Comparison of ENCODE assay signal across 13 cellular contexts in genomic region chr21:31887596-31887920, GRCh38. TPM values are rescaled to one million over a fixed set of nuclear protein-coding genes. Genes with fewer than 3 reads are reported as not detected.
A peak's percentile ranks its signal among the peaks of the same experiment; 100 is the strongest.
DNase-seq lines count a peak whose midpoint lies in the region; ATAC-seq and TF ChIP-seq lines count a peak whose summit lies in the region.
"Had no signal": no experiment of that assay in that cellular context is flagged by ENCODE, and none has a peak within 500 bp of the region (broad histone marks: within the 10 kb centered on the region; RNA-seq: fewer than 3 reads in every experiment).

No MANE protein-coding gene starts in this region.

- H3K36me3 ChIP-seq in body of pancreas (replicated peaks in 1 of 2; ENCODE audit: insufficient read depth in 1 of 2, low read depth in 2 of 2) (no peaks in the 10 kb centered on the region), thymus (ENCODE audit: control insufficient read depth, insufficient read depth) (no peaks in the 10 kb centered on the region), sigmoid colon (no peaks in the 10 kb centered on the region), A673 (ENCODE audit: insufficient read depth, low read length, poor library complexity, severe bottlenecking) (no peaks in the 10 kb centered on the region)

- POLR2A ChIA-PET in A673 (lab: Charles Lee; ENCODE audit: low non-redundant PET), result no interaction called here

- H3K4me3 Mint-ChIP-seq in nephron progenitor cell, result no peak overlapping the region
- no peak overlapping the region for H3K4me3 Mint-ChIP-seq in activated naive CD4-positive, alpha-beta T cell treated with anti-CD3 and anti-CD28 coated beads for 36 hours

- CTCF ChIA-PET in A673 (lab: Charles Lee), result no interaction called here
- CTCF ChIA-PET in activated naive CD4-positive, alpha-beta T cell treated with anti-CD3 and anti-CD28 coated beads for 36 hours (lab: Charles Lee), result no interaction called here

- TF ChIP-seq EP300 in sigmoid colon (IDR thresholded peaks at IDR 0.05), result no peak

- TF ChIP-seq CTCF in body of pancreas (IDR thresholded peaks at IDR 0.05) (no peak), nephron progenitor cell (IDR thresholded peaks at IDR 0.05) (no peak), sigmoid colon (IDR thresholded peaks at IDR 0.05) (no peak), A673 (conservative IDR thresholded peaks at IDR 0.05; ENCODE audit: low read depth, low read length) (no peak)

- H3K36me3 Mint-ChIP-seq in nephron progenitor cell (ENCODE audit: low read depth), result peaks cover 51% of the 10 kb centered on the region
- no peaks in the 10 kb centered on the region for H3K36me3 Mint-ChIP-seq in activated naive CD4-positive, alpha-beta T cell treated with anti-CD3 and anti-CD28 coated beads for 36 hours (ENCODE audit: low read depth)

- intact Hi-C loops in body of pancreas (cut with DNase I) (no loop called here), right cardiac atrium (cut with DNase I) (no loop called here), sigmoid colon (cut with DNase I) (no loop called here), A673 (cut with micrococcal nuclease; ENCODE audit: unreplicated experiment) (no loop called here)
- intact Hi-C loops in activated naive CD4-positive, alpha-beta T cell treated with anti-CD3 and anti-CD28 coated beads for 36 hours (cut with micrococcal nuclease), result no loop called here

- H3K27me3 Mint-ChIP-seq in nephron progenitor cell (ENCODE audit: low read depth, poor library complexity), result no peaks in the 10 kb centered on the region
- no peaks in the 10 kb centered on the region for H3K27me3 Mint-ChIP-seq in activated naive CD4-positive, alpha-beta T cell treated with anti-CD3 and anti-CD28 coated beads for 36 hours (ENCODE audit: low read depth)

- peak overlapping the region in 3 of 4 donors; percentile 15 to 84 (median 83) for H3K27ac ChIP-seq in body of pancreas
- H3K27ac ChIP-seq in right cardiac atrium (ENCODE audit: low read length), result no peak overlapping the region
- H3K27ac ChIP-seq in thymus (ENCODE audit: low read depth), result peak overlapping the region; percentile 36
- no peak overlapping the region for H3K27ac ChIP-seq in sigmoid colon
- no peak overlapping the region for H3K27ac ChIP-seq in A673 (ENCODE audit: low read depth, low read length, poor library complexity, severe bottlenecking)
- H3K27ac ChIP-seq: BLaER1 had no signal

- WGBS in body of pancreas, 2 donors, result 53 to 63% methylated on average over 13 of the region's 13 CpGs
- 42% methylated on average over 13 of the region's 13 CpGs for WGBS in right cardiac atrium
- WGBS in thymus, result 94% methylated on average over 13 of the region's 13 CpGs
- 93 to 96% methylated on average over 13 of the region's 13 CpGs for WGBS in sigmoid colon, 2 donors

- H3K27me3 ChIP-seq in body of pancreas (no peaks in the 10 kb centered on the region), right cardiac atrium (ENCODE audit: control insufficient read depth, insufficient read depth) (no peaks in the 10 kb centered on the region), thymus (ENCODE audit: control insufficient read depth, insufficient read depth) (no peaks in the 10 kb centered on the region), sigmoid colon (no peaks in the 10 kb centered on the region), A673 (replicated peaks; ENCODE audit: insufficient read depth, low read depth, low read length, poor library complexity) (no peaks in the 10 kb centered on the region)
- H3K27me3 ChIP-seq: BLaER1 had no signal

- H3K4me1 ChIP-seq in body of pancreas, result peaks cover 48% of the 10 kb centered on the region
- H3K4me1 ChIP-seq in right cardiac atrium (ENCODE audit: control insufficient read depth, insufficient read depth, low read length), result no peaks in the 10 kb centered on the region
- H3K4me1 ChIP-seq in thymus (ENCODE audit: control insufficient read depth, insufficient read depth, low read length), result no peaks in the 10 kb centered on the region
- no peaks in the 10 kb centered on the region for H3K4me1 ChIP-seq in sigmoid colon
- H3K4me1 ChIP-seq in A673 (ENCODE audit: insufficient read depth, low read length, poor library complexity, severe bottlenecking), result no peaks in the 10 kb centered on the region
- H3K4me1 ChIP-seq: BLaER1 had no signal

- H3K4me3 ChIP-seq in body of pancreas (no peak overlapping the region), right cardiac atrium (ENCODE audit: low read length) (peak overlapping the region; percentile 35), thymus (ENCODE audit: low read length) (no peak overlapping the region), sigmoid colon (no peak overlapping the region), A673 (ENCODE audit: low read depth, low read length, poor library complexity, severe bottlenecking) (no peak overlapping the region)
- H3K4me3 ChIP-seq: BLaER1 had no signal

- H3K9me3 ChIP-seq in body of pancreas, result no peaks in the 10 kb centered on the region
- H3K9me3 ChIP-seq in right cardiac atrium (ENCODE audit: control insufficient read depth, low read length), result no peaks in the 10 kb centered on the region
- H3K9me3 ChIP-seq in thymus (ENCODE audit: control insufficient read depth), result no peaks in the 10 kb centered on the region
- H3K9me3 ChIP-seq in sigmoid colon, result no peaks in the 10 kb centered on the region
- H3K9me3 ChIP-seq in A673 (ENCODE audit: low read depth, low read length, poor library complexity, severe bottlenecking), result no peaks in the 10 kb centered on the region

- ATAC-seq in body of pancreas (no peak), right cardiac atrium (peak; percentile 75 to 85), HG02588 (IDR thresholded peaks at IDR 0.05; ENCODE audit: unreplicated experiment) (no peak)

- H3K4me1 Mint-ChIP-seq in nephron progenitor cell, result peaks cover 52% of the 10 kb centered on the region
- H3K4me1 Mint-ChIP-seq in activated naive CD4-positive, alpha-beta T cell treated with anti-CD3 and anti-CD28 coated beads for 36 hours (ENCODE audit: low read depth), result no peaks in the 10 kb centered on the region

- no peak for TF ChIP-seq POLR2A in body of pancreas (IDR thresholded peaks at IDR 0.05)
- TF ChIP-seq POLR2A in sigmoid colon (IDR thresholded peaks at IDR 0.05), result no peak

- peak overlapping the region; percentile 76 for H3K27ac Mint-ChIP-seq in nephron progenitor cell
- no peak overlapping the region for H3K27ac Mint-ChIP-seq in activated naive CD4-positive, alpha-beta T cell treated with anti-CD3 and anti-CD28 coated beads for 36 hours

- H3K9me3 Mint-ChIP-seq in nephron progenitor cell, result peaks cover 23% of the 10 kb centered on the region
- H3K9me3 Mint-ChIP-seq in activated naive CD4-positive, alpha-beta T cell treated with anti-CD3 and anti-CD28 coated beads for 36 hours, result no peaks in the 10 kb centered on the region

- BruUV-seq in A673 (replicated peaks; lab: Mats Ljungman, UMichigan), result no TSS peak

- peak in 1 of 4 donors; percentile 46 for DNase-seq in body of pancreas
- DNase-seq in right cardiac atrium, result peak; percentile 58 to 85 (median 74)
- DNase-seq in nephron progenitor cell, result no peak
- no peak for DNase-seq in sigmoid colon
- no peak for DNase-seq in A673 (ENCODE audit: low spot score)
- DNase-seq in activated naive CD4-positive, alpha-beta T cell treated with anti-CD3 and anti-CD28 coated beads for 36 hours, result no peak
- DNase-seq: NCI-H1417 treated with DMSO at 0.1 percent for 48 hours, NCI-H2029 treated with DMSO at 0.1 percent for 48 hours, NCI-H510A, SIG-M5 had no signal

RNA-seq across cellular contexts. Expression of gene HUNK, which starts 14.7 kb away (rescaled TPM):
- 1 to 10 TPM; 6.7 to 9.2 TPM for total RNA-seq in body of pancreas
- under 1 TPM; 0.11 to 0.82 (median 0.59) TPM for total RNA-seq in right cardiac atrium
- 0.07 TPM for polyA plus RNA-seq in right cardiac atrium
- polyA plus RNA-seq in thymus, result 0.21 TPM
- 1 to 10 TPM in 2 of 4 donors, under 1 TPM in 2; 0.71 to 1.9 (median 1.1) TPM for total RNA-seq in sigmoid colon
- 1 to 10 TPM; 1.2 to 2.6 (median 2.1) TPM for polyA plus RNA-seq in sigmoid colon
- 1.9 and 2.1 TPM in 2 replicates for total RNA-seq in A673 (2021)
- under 1 TPM; 0.10 to 0.20 TPM for total RNA-seq in activated naive CD4-positive, alpha-beta T cell treated with anti-CD3 and anti-CD28 coated beads for 36 hours

Comparison
In these comparisons a context has a peak if more than half of its experiments do, and no peak if none do; other contexts are left out.
1. ATAC-seq: peak in right cardiac atrium (2 of 2); none in body of pancreas (single experiment) and HG02588 (single experiment).
2. DNase-seq: peak in right cardiac atrium (3 of 3); none in nephron progenitor cell (single experiment), sigmoid colon (single experiment), A673 (single experiment) and activated naive CD4-positive, alpha-beta T cell treated with anti-CD3 and anti-CD28 coated beads for 36 hours (single experiment).
3. H3K27ac ChIP-seq: peak in body of pancreas (3 of 4) and thymus (single experiment); none in right cardiac atrium (single experiment), sigmoid colon (0 of 4) and A673 (single experiment).